9 cellular contexts compared by ENCODE assay signal in genomic region chr1:240611619-240612490, GRCh38. TPM values are rescaled to one million over a fixed set of nuclear protein-coding genes. Genes with fewer than 3 reads are reported as not detected.
DNase-seq lines count a peak whose midpoint lies in the region; ATAC-seq and TF ChIP-seq lines count a peak whose summit lies in the region.
"Had no signal": no experiment of that assay in that cellular context is flagged by ENCODE, and none has a peak within 500 bp of the region (broad histone marks: within the 10 kb centered on the region; RNA-seq: fewer than 3 reads in every experiment).

GREM2 (minus strand) TSS chr1:240612155; CDS start chr1:240493475, 118,680 bp downstream.

- no peak for TF ChIP-seq EP300 in suprapubic skin (IDR thresholded peaks at IDR 0.05)

- H3K36me3 ChIP-seq in esophagus squamous epithelium = no peaks in the 10 kb centered on the region
- H3K36me3 ChIP-seq in naive thymus-derived CD4-positive, alpha-beta T cell (ENCODE audit: control insufficient read depth in 2 of 3, insufficient read depth in 3 of 3, low read length in 3 of 3) = no peaks in the 10 kb centered on the region
- no peaks in the 10 kb centered on the region for H3K36me3 ChIP-seq in suprapubic skin

- POLR2A ChIA-PET in naive thymus-derived CD4-positive, alpha-beta T cell (lab: Charles Lee) = interaction anchor here (0.5 kb wide), 1 partner anchor 41 kb away, joined by 3 read pairs; no protein-coding TSS in a partner anchor

- intact Hi-C loops in esophagus squamous epithelium (cut with DNase I) = no loop called here
- intact Hi-C loops in naive thymus-derived CD4-positive, alpha-beta T cell (cut with micrococcal nuclease) = loop anchor here (1.0 to 10.0 kb wide), 3 partner anchors 35 to 73 kb away; no protein-coding TSS in a partner anchor

- WGBS in esophagus squamous epithelium, 2 donors = 2 to 3% methylated on average over 27 of the region's 40 CpGs
- 6% methylated on average over 40 of the region's 40 CpGs for WGBS in suprapubic skin

- TF ChIP-seq POLR2A in esophagus squamous epithelium (IDR thresholded peaks at IDR 0.05) (peak in 2 of 4 donors; percentile 50 to 75), suprapubic skin (IDR thresholded peaks at IDR 0.05) (peak in 1 of 2 donors; percentile 42)

- peak; percentile 73 for ATAC-seq in HG02763 (IDR thresholded peaks at IDR 0.05; ENCODE audit: unreplicated experiment)
- peak; percentile 69 for ATAC-seq in naive thymus-derived CD4-positive, alpha-beta T cell

- H3K4me3 ChIP-seq in esophagus squamous epithelium (peak within 1 kb of the TSS; percentile 40 to 70 (median 52)), suprapubic skin (peak within 1 kb of the TSS; percentile 58)
- H3K4me3 ChIP-seq in naive thymus-derived CD4-positive, alpha-beta T cell (ENCODE audit: low read length) = peak within 1 kb of the TSS; percentile 69

- no peaks in the 10 kb centered on the region for H3K9me3 ChIP-seq in esophagus squamous epithelium
- H3K9me3 ChIP-seq in naive thymus-derived CD4-positive, alpha-beta T cell (ENCODE audit: control insufficient read depth in 2 of 3, low read length in 3 of 3) = no peaks in the 10 kb centered on the region
- H3K9me3 ChIP-seq in suprapubic skin = no peaks in the 10 kb centered on the region

- peak within 1 kb of the TSS in 8 of 9 donors; percentile 32 to 87 (median 71) for H3K27ac Mint-ChIP-seq in naive thymus-derived CD4-positive, alpha-beta T cell

- H3K27ac ChIP-seq in esophagus squamous epithelium (peak within 1 kb of the TSS; percentile 59 to 74 (median 68)), suprapubic skin (peak within 1 kb of the TSS; percentile 47)
- H3K27ac ChIP-seq in naive thymus-derived CD4-positive, alpha-beta T cell (ENCODE audit: low read depth, low read length) = peak within 1 kb of the TSS; percentile 11
- H3K27ac ChIP-seq: C4-2B had no signal

- DNase-seq in NCI-H1436 (lab: John Stamatoyannopoulos, UW) (peak; percentile 23), NCI-H1436 treated with DMSO at 0.1 percent for 48 hours (lab: John Stamatoyannopoulos, UW) (no peak), NCI-H1694 (lab: John Stamatoyannopoulos, UW) (peak; percentile 58), activated T-cell treated with anti-CD3 and anti-CD28 coated beads for 4 hours (peak; percentile 1), esophagus squamous epithelium (lab: John Stamatoyannopoulos, UW) (no peak), suprapubic skin (ENCODE audit: low spot score in 2 of 2) (peak; percentile 77 to 79)
- DNase-seq in naive thymus-derived CD4-positive, alpha-beta T cell = peak in 5 of 9 donors; percentile 16 to 39 (median 18)

- H3K36me3 Mint-ChIP-seq in naive thymus-derived CD4-positive, alpha-beta T cell = no peaks in the 10 kb centered on the region

- peaks cover 18 to 35% (median 29%) of the 10 kb centered on the region in 7 donors for H3K4me1 Mint-ChIP-seq in naive thymus-derived CD4-positive, alpha-beta T cell

- H3K9me3 Mint-ChIP-seq in naive thymus-derived CD4-positive, alpha-beta T cell = peaks cover 0 to 3% (median 0%) of the 10 kb centered on the region in 11 donors

- peaks cover 14 to 69% (median 45%) of the 10 kb centered on the region in 5 donors for H3K27me3 Mint-ChIP-seq in naive thymus-derived CD4-positive, alpha-beta T cell

- TF ChIP-seq CTCF in esophagus squamous epithelium (IDR thresholded peaks at IDR 0.05) (no peak), suprapubic skin (IDR thresholded peaks at IDR 0.05) (no peak)

- peaks cover 0 to 12% (median 0%) of the 10 kb centered on the region in 3 donors for H3K4me1 ChIP-seq in esophagus squamous epithelium
- H3K4me1 ChIP-seq in naive thymus-derived CD4-positive, alpha-beta T cell (ENCODE audit: control insufficient read depth in 2 of 2, insufficient read depth in 2 of 2, low read length in 2 of 2) = peaks cover 11 to 16% of the 10 kb centered on the region in 2 donors
- no peaks in the 10 kb centered on the region for H3K4me1 ChIP-seq in suprapubic skin

- H3K27me3 ChIP-seq in esophagus squamous epithelium = peaks cover 0 to 9% (median 0%) of the 10 kb centered on the region in 4 donors
- H3K27me3 ChIP-seq in naive thymus-derived CD4-positive, alpha-beta T cell (ENCODE audit: control insufficient read depth in 2 of 2, insufficient read depth in 2 of 2, low read length in 2 of 2) = no peaks in the 10 kb centered on the region
- no peaks in the 10 kb centered on the region for H3K27me3 ChIP-seq in suprapubic skin

- peak within 1 kb of the TSS; percentile 80 to 98 (median 89) for H3K4me3 Mint-ChIP-seq in naive thymus-derived CD4-positive, alpha-beta T cell

- CTCF ChIA-PET in naive thymus-derived CD4-positive, alpha-beta T cell (lab: Charles Lee) = no interaction called here

RNA-seq across cellular contexts. Expression of gene GREM2, which starts in this region (rescaled TPM):
- total RNA-seq in esophagus squamous epithelium (1 to 10 TPM in 1 of 4 donors, under 1 TPM in 3; 0.45 to 8.8 (median 0.74) TPM), suprapubic skin (1 to 10 TPM in 1 of 4 donors, under 1 TPM in 3; 0.11 to 1.3 (median 0.38) TPM)
- total RNA-seq in naive thymus-derived CD4-positive, alpha-beta T cell = 1 to 10 TPM in 2 of 5 experiments, under 1 TPM in 3; 0.31 to 5.2 (median 0.75) TPM
- polyA plus RNA-seq in naive thymus-derived CD4-positive, alpha-beta T cell = under 1 TPM in 1 of 2 donors, not detected in 1; 0.05 TPM

Comparison
In these comparisons a context has a peak if more than half of its experiments do, and no peak if none do; other contexts are left out.
1. DNase-seq: peak in NCI-H1436 (single experiment), NCI-H1694 (single experiment), activated T-cell treated with anti-CD3 and anti-CD28 coated beads for 4 hours (single experiment), naive thymus-derived CD4-positive, alpha-beta T cell (5 of 9) and suprapubic skin (2 of 2); none in NCI-H1436 treated with DMSO at 0.1 percent for 48 hours (single experiment) and esophagus squamous epithelium (single experiment).
2. H3K27ac ChIP-seq: peak in every context shown above with its lines; median percentile 68 in esophagus squamous epithelium; 47 in suprapubic skin; 11 in naive thymus-derived CD4-positive, alpha-beta T cell.
3. Peak in every context shown above with its lines, with median percentiles within 50 percentile points of each other: H3K4me3 ChIP-seq.